In genomic region chr3:141485578-141486415, GRCh38 we compare ENCODE assay signal across 8 cellular contexts. TPM values are rescaled to one million over a fixed set of nuclear protein-coding genes. Genes with fewer than 3 reads are reported as not detected.
DNase-seq lines count a peak whose midpoint lies in the region; ATAC-seq and TF ChIP-seq lines count a peak whose summit lies in the region.

No MANE protein-coding gene starts in this region.

- peak in 1 of 2 donors; percentile 27 for TF ChIP-seq EP300 in tibial nerve (IDR thresholded peaks at IDR 0.05)

- H3K9me3 ChIP-seq in GM23248 (ENCODE audit: low read depth) (no peaks in the 10 kb centered on the region), OCI-LY3 (ENCODE audit: insufficient read depth, low read length) (no peaks in the 10 kb centered on the region), right lobe of liver (no peaks in the 10 kb centered on the region), tibial nerve (no peaks in the 10 kb centered on the region)

- H3F3A ChIP-seq in GM23248 (ENCODE audit: insufficient read depth) = peaks cover 49% of the 10 kb centered on the region

- peak in 1 of 4 donors; percentile 14 for ATAC-seq in right lobe of liver
- no peak for ATAC-seq in HG02973 (IDR thresholded peaks at IDR 0.05; ENCODE audit: unreplicated experiment)

- in situ Hi-C loops in GM23248 (cut with MboI) = no loop called here

- CTCF ChIA-PET in GM10248 (lab: Yijun Ruan, JAX) = interaction anchor here (1.3 to 3.5 kb wide), 2 partner anchors 27 to 32 kb away, joined by 3 to 17 read pairs; no protein-coding TSS in a partner anchor

- TF ChIP-seq CTCF in OCI-LY3 (IDR thresholded peaks at IDR 0.05; ENCODE audit: low read depth, low read length) (no peak), cardiac fibroblast (IDR thresholded peaks at IDR 0.05; ENCODE audit: low read depth, low read length) (no peak), right lobe of liver (IDR thresholded peaks at IDR 0.05) (no peak), tibial nerve (IDR thresholded peaks at IDR 0.05) (no peak), GM10248 (IDR thresholded peaks at IDR 0.05; ENCODE audit: control extremely low read depth, extremely low read depth, low read depth, missing control alignments) (no peak)

- 35 to 41% methylated on average over 9 of the region's 9 CpGs for whole genome bisulfite sequencing in GM23248 (ENCODE audit: low coverage in 1 of 2, low lambda C conversion rate in 2 of 2, missing lambda C conversion rate in 2 of 2), 2 experiments
- 35% methylated on average over 7 of the region's 9 CpGs for WGBS in right lobe of liver (ENCODE audit: insufficient coverage, low coverage, low lambda C conversion rate, missing lambda C conversion rate)
- WGBS in tibial nerve, 2 donors = 44 to 56% methylated on average over 9 of the region's 9 CpGs

- H2AFZ ChIP-seq in GM23248 (peak overlapping the region; percentile 77), OCI-LY3 (ENCODE audit: low read depth, low read length) (peak overlapping the region; percentile 99)

- H3K9ac ChIP-seq in GM23248 (peak overlapping the region; percentile 95), OCI-LY3 (ENCODE audit: low read length) (peak overlapping the region; percentile 60)

- H3K27me3 ChIP-seq in GM23248 (replicated peaks; ENCODE audit: insufficient read depth) = no peaks in the 10 kb centered on the region
- H3K27me3 ChIP-seq in OCI-LY3 (ENCODE audit: low read depth, low read length) = no peaks in the 10 kb centered on the region
- no peaks in the 10 kb centered on the region for H3K27me3 ChIP-seq in right lobe of liver
- no peaks in the 10 kb centered on the region for H3K27me3 ChIP-seq in tibial nerve

- peaks cover 45% of the 10 kb centered on the region for H3K4me1 ChIP-seq in GM23248 (ENCODE audit: insufficient read depth)
- peaks cover 17% of the 10 kb centered on the region for H3K4me1 ChIP-seq in OCI-LY3 (ENCODE audit: low read length)
- H3K4me1 ChIP-seq in right lobe of liver = peaks cover 0 to 5% (median 0%) of the 10 kb centered on the region in 4 donors
- peaks cover 0 to 42% (median 9%) of the 10 kb centered on the region in 4 donors for H3K4me1 ChIP-seq in tibial nerve

- H3K36me3 ChIP-seq in GM23248 (ENCODE audit: low read depth) (no peaks in the 10 kb centered on the region), OCI-LY3 (replicated peaks; ENCODE audit: low read depth, low read length) (no peaks in the 10 kb centered on the region), right lobe of liver (no peaks in the 10 kb centered on the region), tibial nerve (no peaks in the 10 kb centered on the region)

- H4K20me1 ChIP-seq in GM23248 (ENCODE audit: insufficient read depth) = peaks cover 12% of the 10 kb centered on the region; the same call in 1 of the 2 replicates
- peaks cover 15% of the 10 kb centered on the region for H4K20me1 ChIP-seq in OCI-LY3 (ENCODE audit: insufficient read depth, low read length)

- peaks cover 33% of the 10 kb centered on the region for H3K79me2 ChIP-seq in GM23248 (ENCODE audit: insufficient read depth)
- H3K79me2 ChIP-seq in OCI-LY3 (ENCODE audit: low read length) = peaks cover 33% of the 10 kb centered on the region

- no peak for TF ChIP-seq POLR2A in right lobe of liver (IDR thresholded peaks at IDR 0.05)
- TF ChIP-seq POLR2A in tibial nerve (IDR thresholded peaks at IDR 0.05) = no peak

- H3K4me3 ChIP-seq in GM23248 (peak overlapping the region; percentile 87), OCI-LY3 (ENCODE audit: low read length) (peak overlapping the region; percentile 84), cardiac fibroblast (replicated peaks in 1 of 2; ENCODE audit: low read depth in 2 of 2, low read length in 2 of 2) (peak overlapping the region; percentile 48 to 51), right lobe of liver (no peak overlapping the region), tibial nerve (peak overlapping the region in 3 of 4 donors; percentile 33 to 98 (median 80))

- H3K9me2 ChIP-seq in GM23248 (ENCODE audit: insufficient read depth) = no peaks in the 10 kb centered on the region

- peak overlapping the region; percentile 76 for H3K4me2 ChIP-seq in GM23248 (ENCODE audit: unreplicated experiment)
- H3K4me2 ChIP-seq in OCI-LY3 (ENCODE audit: low read length) = peak overlapping the region; percentile 98

- DNase-seq in GM23248 (peak; percentile 90), cardiac fibroblast (ENCODE audit: low read depth in 2 of 2) (peak; percentile 65 to 90), right lobe of liver (no peak), tibial nerve (ENCODE audit: low spot score in 2 of 2) (no peak), GM10248 (ENCODE audit: extremely low spot score) (no peak), C1 segment of cervical spinal cord (lab: John Stamatoyannopoulos, UW) (no peak)

- POLR2A ChIA-PET in GM10248 (lab: Yijun Ruan, JAX) = no interaction called here

- H3K27ac ChIP-seq in GM23248 (peak overlapping the region; percentile 98), OCI-LY3 (ENCODE audit: low read length) (no peak overlapping the region), right lobe of liver (peak overlapping the region; percentile 8 to 30 (median 20)), tibial nerve (peak overlapping the region; percentile 78 to 99 (median 86))

- intact Hi-C loops in right lobe of liver (cut with DNase I) = no loop called here

RNA-seq across cellular contexts. Expression of gene RASA2, which starts 1.0 kb away (rescaled TPM):
- total RNA-seq in GM23248 (2014; rRNA removed; shearing (Covaris generic)) = 18.8 and 21.0 TPM in 2 replicates
- polyA plus RNA-seq in GM23248 (2016; fragmentation: Nextera tagmentation; extraction: Ambion mirVana) = 12.4 and 16.9 TPM in 2 replicates
- total RNA-seq in right lobe of liver (1 to 10 TPM; 3.5 to 7.9 (median 5.5) TPM), tibial nerve (10 to 100 TPM; 19.6 to 46.8 (median 37.2) TPM)

Comparison
In these comparisons a context has a peak if more than half of its experiments do, and no peak if none do; other contexts are left out.
1. DNase-seq: peak in GM23248 (single experiment) and cardiac fibroblast (2 of 2); none in right lobe of liver (0 of 3), tibial nerve (0 of 2), GM10248 (single experiment) and C1 segment of cervical spinal cord (0 of 14).
2. H3K4me3 ChIP-seq: peak in GM23248 (single experiment), OCI-LY3 (single experiment), cardiac fibroblast (2 of 2) and tibial nerve (3 of 4); none in right lobe of liver (0 of 3).